In genomic region chr1:209767706-209768105, GRCh38 we compare ENCODE assay signal across 17 cellular contexts. TPM values are rescaled to one million over a fixed set of nuclear protein-coding genes. Genes with fewer than 3 reads are reported as not detected.
DNase-seq lines count a peak whose midpoint lies in the region; ATAC-seq and TF ChIP-seq lines count a peak whose summit lies in the region.
"Had no signal": no experiment of that assay in that cellular context is flagged by ENCODE, and none has a peak within 500 bp of the region (broad histone marks: within the 10 kb centered on the region; RNA-seq: fewer than 3 reads in every experiment).

No MANE protein-coding gene starts in this region.

- DNase-seq in GDM1 (lab: John Stamatoyannopoulos, UW), result peak; percentile 34
- DNase-seq in Kasumi-1 (lab: John Stamatoyannopoulos, UW), result peak; percentile 80 to 88
- DNase-seq in SKM-1 treated with dmso at 0.1 percent for 144 hours (lab: John Stamatoyannopoulos, UW; ENCODE audit: unreplicated experiment), result peak; percentile 69
- DNase-seq in omental fat pad (ENCODE audit: low spot score), result no peak
- no peak for DNase-seq in mucosa of descending colon
- DNase-seq in NCI-H1694 (lab: John Stamatoyannopoulos, UW), result no peak
- DNase-seq: esophagus squamous epithelium, heart left ventricle, mesendoderm, NCI-H187, NCI-H510A treated with DMSO at 0.1 percent for 48 hours, right lobe of liver had no signal

- intact Hi-C loops in mucosa of descending colon (cut with DNase I, micrococcal nuclease), result no loop called here

- H3K4me3 ChIP-seq in thymus (ENCODE audit: low read length), result peak overlapping the region; percentile 84
- no peak overlapping the region for H3K4me3 ChIP-seq in mucosa of descending colon
- H3K4me3 ChIP-seq: right lobe of liver, suprapubic skin had no signal

- no peaks in the 10 kb centered on the region for H3K27me3 ChIP-seq in thymus (ENCODE audit: control insufficient read depth, insufficient read depth)
- H3K27me3 ChIP-seq: esophagus squamous epithelium, heart left ventricle, right lobe of liver, suprapubic skin had no signal

- no peak for TF ChIP-seq CTCF in omental fat pad (IDR thresholded peaks at IDR 0.05)
- TF ChIP-seq CTCF in mucosa of descending colon (IDR thresholded peaks at IDR 0.05), result no peak

- no peaks in the 10 kb centered on the region for H3K9me3 ChIP-seq in thymus (ENCODE audit: control insufficient read depth)
- no peaks in the 10 kb centered on the region for H3K9me3 ChIP-seq in mucosa of descending colon
- H3K9me3 ChIP-seq: esophagus squamous epithelium, heart left ventricle, right lobe of liver, suprapubic skin had no signal

- ATAC-seq in omental fat pad (ENCODE audit: low FRiP score), result no peak
- no peak for ATAC-seq in mucosa of descending colon
- ATAC-seq: HCT116, Panc1 had no signal

- peak overlapping the region; percentile 93 for H3K27ac ChIP-seq in thymus (ENCODE audit: low read depth)
- H3K27ac ChIP-seq: suprapubic skin had no signal

- H3K4me1 ChIP-seq in thymus (ENCODE audit: control insufficient read depth, insufficient read depth, low read length), result peaks cover 31% of the 10 kb centered on the region
- no peaks in the 10 kb centered on the region for H3K4me1 ChIP-seq in mucosa of descending colon (ENCODE audit: low read depth)

- H3K36me3 ChIP-seq in thymus (ENCODE audit: control insufficient read depth, insufficient read depth) (peaks cover 42% of the 10 kb centered on the region), mucosa of descending colon (ENCODE audit: low read depth) (no peaks in the 10 kb centered on the region)
- H3K36me3 ChIP-seq: esophagus squamous epithelium, right lobe of liver, suprapubic skin had no signal

RNA-seq across cellular contexts. Expression of gene TRAF3IP3, which starts 11.9 kb away (rescaled TPM):
- 142 TPM for polyA plus RNA-seq in thymus
- total RNA-seq in omental fat pad, result 1 to 10 TPM; 2.5 to 9.0 (median 3.6) TPM
- 1 to 10 TPM; 4.7 to 7.7 (median 6.4) TPM for total RNA-seq in mucosa of descending colon
- total RNA-seq: dermis microvascular lymphatic vessel endothelial cell had no signal

RNA-seq across cellular contexts. Expression of gene C1orf74, which starts 16.7 kb away (rescaled TPM):
- polyA plus RNA-seq in thymus, result 2.8 TPM
- total RNA-seq in omental fat pad (1 to 10 TPM in 2 of 4 donors, under 1 TPM in 2; 0.37 to 1.9 (median 1.0) TPM), mucosa of descending colon (1 to 10 TPM; 1.9 to 3.4 (median 2.7) TPM)

RNA-seq across cellular contexts. Expression of gene IRF6, which starts 38.2 kb away (rescaled TPM):
- 39.9 TPM for polyA plus RNA-seq in thymus
- total RNA-seq in omental fat pad, result 1 to 10 TPM in 2 of 4 donors, under 1 TPM in 2; 0.44 to 1.4 (median 1.0) TPM
- total RNA-seq in mucosa of descending colon, result 100 to 1,000 TPM in 1 of 3 donors, 10 to 100 TPM in 2; 42.9 to 115 (median 96.9) TPM

Comparison
In these comparisons a context has a peak if more than half of its experiments do, and no peak if none do; other contexts are left out.
1. DNase-seq: peak in GDM1 (single experiment), Kasumi-1 (2 of 2) and SKM-1 treated with dmso at 0.1 percent for 144 hours (single experiment); none in omental fat pad (single experiment), mucosa of descending colon (0 of 3) and NCI-H1694 (single experiment).
2. RNA of gene IRF6, which starts 38.2 kb away (total RNA-seq): 42.9 to 115 TPM in mucosa of descending colon; 0.44 to 1.4 TPM in omental fat pad; every median in the first group is over 10 times any median in the second.